ENCODE assay signal across 14 cellular contexts in genomic region chr2:174581543-174581942, GRCh38. TPM values are rescaled to one million over a fixed set of nuclear protein-coding genes. Genes with fewer than 3 reads are reported as not detected.
A peak's percentile ranks its signal among the peaks of the same experiment; 100 is the strongest.
DNase-seq lines count a peak whose midpoint lies in the region; TF ChIP-seq lines count a peak whose summit lies in the region.
"Had no signal": no experiment of that assay in that cellular context is flagged by ENCODE, and none has a peak within 500 bp of the region (broad histone marks: within the 10 kb centered on the region; RNA-seq: fewer than 3 reads in every experiment).

No MANE protein-coding gene starts in this region.

- no peak overlapping the region for H2BK12ac ChIP-seq in neuronal stem cell (ENCODE audit: low read length)

- H3K18ac ChIP-seq in neuronal stem cell (ENCODE audit: low read length): no peak overlapping the region

- H3K4me3 ChIP-seq in dorsolateral prefrontal cortex: no peak overlapping the region
- no peak overlapping the region for H3K4me3 ChIP-seq in neuronal stem cell (ENCODE audit: low read length in 2 of 2)
- H3K4me3 ChIP-seq: lung, thyroid gland had no signal

- no peaks in the 10 kb centered on the region for H3K27me3 ChIP-seq in dorsolateral prefrontal cortex
- no peaks in the 10 kb centered on the region for H3K27me3 ChIP-seq in neuronal stem cell (ENCODE audit: control insufficient read depth in 3 of 3, insufficient read depth in 3 of 3, low read depth in 1 of 3, low read length in 3 of 3)
- H3K27me3 ChIP-seq: thyroid gland had no signal

- no peak overlapping the region for H3K23ac ChIP-seq in neuronal stem cell (ENCODE audit: low read depth, low read length, poor library complexity)

- H2AFZ ChIP-seq in neuronal stem cell (ENCODE audit: low read length): no peak overlapping the region

- H3K4me3 Mint-ChIP-seq in activated T-cell treated with anti-CD3 and anti-CD28 coated beads, Interleukin-2, amount 50 U/mL, for 24 hours: peak overlapping the region; percentile 13
- H3K4me3 Mint-ChIP-seq in IgD-negative memory B cell: peak overlapping the region in 1 of 4 donors; percentile 42

- no peak overlapping the region for H4K8ac ChIP-seq in neuronal stem cell (ENCODE audit: low read depth, low read length)

- peaks cover 84% of the 10 kb centered on the region for H3K4me1 Mint-ChIP-seq in activated T-cell treated with anti-CD3 and anti-CD28 coated beads, Interleukin-2, amount 50 U/mL, for 24 hours (ENCODE audit: low read depth)
- peaks cover 24 to 52% (median 34%) of the 10 kb centered on the region in 3 donors for H3K4me1 Mint-ChIP-seq in IgD-negative memory B cell

- DNase-seq in activated T-cell treated with anti-CD3 and anti-CD28 coated beads, Interleukin-2, amount 50 U/mL, for 24 hours: no peak
- no peak for DNase-seq in activated T-cell treated with anti-CD3 and anti-CD28 coated beads, Interleukin-2, amount 50 U/mL, for 1 hour
- DNase-seq in dorsolateral prefrontal cortex (no peak), superior temporal gyrus (ENCODE audit: extremely low spot score) (peak; percentile 25), neuronal stem cell (ENCODE audit: low spot score) (no peak), hepatic stellate cell (ENCODE audit: low spot score) (no peak), RPMI8226 (no peak)
- DNase-seq: ACHN, IMR-90, NCI-H1417 treated with DMSO at 0.1 percent for 48 hours, NCI-H69, thyroid gland had no signal

- TF ChIP-seq CTCF in dorsolateral prefrontal cortex (IDR thresholded peaks at IDR 0.05 in 54 of 56, conservative IDR thresholded peaks at IDR 0.05 in 2 of 56; ENCODE audit: low read depth in 1 of 56, partially characterized antibody in 56 of 56): no peak

- H2AK5ac ChIP-seq in neuronal stem cell (ENCODE audit: low read depth, low read length): no peak overlapping the region

- H3K36me3 ChIP-seq in neuronal stem cell (replicated peaks in 1 of 2; ENCODE audit: control insufficient read depth in 2 of 2, insufficient read depth in 2 of 2, low read length in 2 of 2): peaks cover 4 to 67% of the 10 kb centered on the region in 2 donors
- H3K36me3 ChIP-seq: thyroid gland had no signal

- H3K27ac ChIP-seq in dorsolateral prefrontal cortex (peak overlapping the region; percentile 13 to 94 (median 82)), neuronal stem cell (replicated peaks; ENCODE audit: low read length) (no peak overlapping the region)
- H3K27ac ChIP-seq: thyroid gland had no signal

- H3K9me3 ChIP-seq in neuronal stem cell (replicated peaks in 1 of 2; ENCODE audit: control insufficient read depth in 2 of 2, insufficient read depth in 1 of 2, low read depth in 1 of 2, low read length in 2 of 2): no peaks in the 10 kb centered on the region
- H3K9me3 ChIP-seq: thyroid gland had no signal

- H3K36me3 Mint-ChIP-seq in activated T-cell treated with anti-CD3 and anti-CD28 coated beads, Interleukin-2, amount 50 U/mL, for 24 hours (ENCODE audit: low read depth): peaks cover 97% of the 10 kb centered on the region
- H3K36me3 Mint-ChIP-seq in IgD-negative memory B cell: no peaks in the 10 kb centered on the region

- WGBS in neuronal stem cell (ENCODE audit: extremely low coverage in 2 of 2, insufficient read length in 2 of 2, insufficient replicate concordance in 1 of 2), 2 donors: no CpG with 5 or more reads among the region's 4 CpGs

- no peaks in the 10 kb centered on the region for H3K9me3 Mint-ChIP-seq in activated T-cell treated with anti-CD3 and anti-CD28 coated beads, Interleukin-2, amount 50 U/mL, for 24 hours
- H3K9me3 Mint-ChIP-seq in IgD-negative memory B cell: no peaks in the 10 kb centered on the region

- no peak overlapping the region for H3K4ac ChIP-seq in neuronal stem cell (ENCODE audit: low read length)

- H3K4me2 ChIP-seq in neuronal stem cell (ENCODE audit: insufficient read depth, low read length, poor library complexity, severe bottlenecking): no peak overlapping the region

- H4K91ac ChIP-seq in neuronal stem cell (ENCODE audit: low read depth, low read length, poor library complexity): no peak overlapping the region

- H3K4me1 ChIP-seq in neuronal stem cell (ENCODE audit: control insufficient read depth in 2 of 2, insufficient read depth in 1 of 2, low read depth in 1 of 2, low read length in 2 of 2): peaks cover 7 to 8% of the 10 kb centered on the region in 2 donors

- no peak overlapping the region for H2BK120ac ChIP-seq in neuronal stem cell (ENCODE audit: low read depth, low read length)

- no peak overlapping the region for H2BK15ac ChIP-seq in neuronal stem cell (ENCODE audit: low read length)

- no peak overlapping the region for H3K14ac ChIP-seq in neuronal stem cell (ENCODE audit: low read length)

- H3K79me1 ChIP-seq in neuronal stem cell (ENCODE audit: low read depth, low read length): no peaks in the 10 kb centered on the region

- intact Hi-C loops in dorsolateral prefrontal cortex (cut with DNase I): loop anchor here in 1 of 2 donors (2.0 kb wide), 1 partner anchor 21 kb away; no protein-coding TSS in a partner anchor

- H3K27me3 Mint-ChIP-seq in activated T-cell treated with anti-CD3 and anti-CD28 coated beads, Interleukin-2, amount 50 U/mL, for 24 hours: no peaks in the 10 kb centered on the region
- no peaks in the 10 kb centered on the region for H3K27me3 Mint-ChIP-seq in IgD-negative memory B cell

- H3K27ac Mint-ChIP-seq in activated T-cell treated with anti-CD3 and anti-CD28 coated beads, Interleukin-2, amount 50 U/mL, for 24 hours: peak overlapping the region; percentile 89
- peak overlapping the region; percentile 54 to 97 (median 86) for H3K27ac Mint-ChIP-seq in IgD-negative memory B cell

- H2BK5ac ChIP-seq in neuronal stem cell (ENCODE audit: low read length): no peak overlapping the region

- no peak overlapping the region for H3K9ac ChIP-seq in neuronal stem cell (ENCODE audit: low read depth, low read length, poor library complexity)

RNA-seq across cellular contexts. Expression of gene WIPF1, which starts 16.1 kb away (rescaled TPM):
- 120 TPM for polyA plus RNA-seq in IgD-negative memory B cell
- 100 to 1,000 TPM in 1 of 120 experiments, 10 to 100 TPM in 119; 15.8 to 100 (median 34.0) TPM for total RNA-seq in dorsolateral prefrontal cortex
- polyA plus RNA-seq in neuronal stem cell (2013, experiment 1 of 2): 20.8 TPM
- 21.6 TPM for polyA plus RNA-seq in neuronal stem cell (2013, experiment 2 of 2)
